26 cellular contexts compared by ENCODE assay signal in the genomic region with DNA sequence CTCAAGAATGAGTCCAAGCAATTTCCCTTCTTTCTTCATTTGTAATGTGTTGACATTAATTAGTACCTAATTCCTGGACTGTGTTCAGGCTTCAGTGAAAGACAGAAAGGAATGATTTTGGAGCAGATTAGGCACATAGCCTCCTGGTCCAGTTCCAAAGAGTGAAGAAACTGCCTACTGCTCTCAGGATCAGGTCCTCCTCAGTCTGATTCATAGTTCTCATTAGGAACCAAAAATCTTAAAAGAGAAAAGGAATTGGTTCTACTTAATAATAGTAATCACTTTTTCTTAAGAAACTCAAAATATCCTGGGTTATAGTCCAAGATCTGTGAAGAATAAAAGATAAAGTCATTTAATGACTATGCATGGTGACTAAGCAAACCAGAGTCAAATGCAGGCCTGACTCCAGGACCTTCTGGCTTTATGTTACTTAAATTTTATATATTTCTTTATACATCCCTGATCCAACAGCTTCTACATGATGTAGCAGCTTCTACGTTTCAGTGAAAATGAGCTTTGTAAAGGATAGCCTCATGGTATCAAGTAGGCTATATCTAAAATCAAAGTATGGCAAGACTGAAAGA.
DNase-seq lines count a peak whose midpoint lies in the region; ATAC-seq and TF ChIP-seq lines count a peak whose summit lies in the region.
"Had no signal": no experiment of that assay in that cellular context is flagged by ENCODE, and none has a peak within 500 bp of the region (broad histone marks: within the 10 kb centered on the region; RNA-seq: fewer than 3 reads in every experiment).

No MANE protein-coding gene starts in this region.

- no peak overlapping the region for H3K27ac ChIP-seq in mammary epithelial cell (ENCODE audit: insufficient read depth, low read depth, low read length)
- H3K27ac ChIP-seq: 22Rv1, prostate gland, skin epidermis, VCaP had no signal

- no TSS peak for BruUV-seq in MCF 10A (replicated peaks; lab: Mats Ljungman, UMichigan)
- BruUV-seq in mammary epithelial cell (replicated peaks; lab: Mats Ljungman, UMichigan): no TSS peak

- 73% methylated on average over 1 of the region's 1 CpG for WGBS in mammary epithelial cell (ENCODE audit: low coverage, missing lambda C conversion rate)

- H4K20me1 ChIP-seq in mammary epithelial cell (ENCODE audit: insufficient read depth, low read length): no peaks in the 10 kb centered on the region

- H3K9me3 Mint-ChIP-seq in MCF 10A (ENCODE audit: unreplicated experiment) (no peaks in the 10 kb centered on the region), chondrocyte (ENCODE audit: low read depth) (peaks cover 3% of the 10 kb centered on the region)
- H3K9me3 Mint-ChIP-seq: activated CD4-positive, alpha-beta T cell treated with anti-CD3 and anti-CD28 coated beads, Interleukin-2, amount 10 ng/mL, durations not matched to agents 7 days and 5 days; activated naive CD8-positive, alpha-beta T cell treated with anti-CD3 and anti-CD28 coated beads, Interleukin-2, amount 10 ng/mL, durations not matched to agents 7 days and 5 days; activated T-helper 2 cell treated with anti-CD3 and anti-CD28 coated beads, Interferon-gamma antibody, Interleukin-2, Interleukin-4, amounts not matched to agents 10 μg/mL and 5 μg/mL and 100 μg/mL, durations not matched to agents 14 hours and 24 hours and 36 hours; dendritic cell treated with granulocyte-macrophage colony-stimulating factor and Interleukin-4, amounts not matched to agents 40 ng/mL and 50 ng/mL, for 4 days; nephron progenitor cell; type B pancreatic cell had no signal

- dilution Hi-C loops in mammary epithelial cell (cut with HindIII; ENCODE audit: low sequenced_read_pairs): no loop called here

- no peak overlapping the region for H3K4me2 ChIP-seq in mammary epithelial cell (ENCODE audit: insufficient read depth, low read depth, low read length)

- TF ChIP-seq CTCF in MCF 10A (IDR thresholded peaks at IDR 0.05; ENCODE audit: unreplicated experiment) (no peak), mammary epithelial cell (conservative IDR thresholded peaks at IDR 0.05 in 1 of 2, IDR thresholded peaks at IDR 0.05 in 1 of 2; ENCODE audit: extremely low read depth in 1 of 2, insufficient read depth in 1 of 2, low read depth in 1 of 2, low read length in 2 of 2) (no peak), fibroblast of the aortic adventitia (IDR thresholded peaks at IDR 0.05; ENCODE audit: insufficient read depth, low read length) (no peak), chondrocyte (IDR thresholded peaks at IDR 0.05) (no peak)

- in situ Hi-C loops in mammary epithelial cell (cut with MboI; ENCODE audit: low sequenced_read_pairs in 2 of 2): no loop called here

- H3K36me3 ChIP-seq in mammary epithelial cell (ENCODE audit: insufficient read depth, low read length): no peaks in the 10 kb centered on the region
- H3K36me3 ChIP-seq: prostate gland had no signal

- POLR2A ChIA-PET in MCF 10A (lab: Yijun Ruan, JAX): no interaction called here

- no peaks in the 10 kb centered on the region for H3K4me1 Mint-ChIP-seq in MCF 10A (ENCODE audit: insufficient read depth, unreplicated experiment)
- H3K4me1 Mint-ChIP-seq in chondrocyte (ENCODE audit: low read depth): no peaks in the 10 kb centered on the region
- H3K4me1 Mint-ChIP-seq: activated CD4-positive, alpha-beta T cell treated with anti-CD3 and anti-CD28 coated beads, Interleukin-2, amount 10 ng/mL, durations not matched to agents 7 days and 5 days; activated naive CD8-positive, alpha-beta T cell treated with anti-CD3 and anti-CD28 coated beads, Interleukin-2, amount 10 ng/mL, durations not matched to agents 7 days and 5 days; CD14-positive monocyte had no signal

- DNase-seq in MCF 10A (ENCODE audit: unreplicated experiment): peak; percentile 22
- DNase-seq in mammary epithelial cell: no peak
- DNase-seq in fibroblast of the aortic adventitia (ENCODE audit: low read depth): peak; percentile 78
- no peak for DNase-seq in DMS 273 (lab: John Stamatoyannopoulos, UW; ENCODE audit: unreplicated experiment)
- no peak for DNase-seq in chondrocyte (ENCODE audit: low spot score)
- DNase-seq: activated CD4-positive, alpha-beta T cell treated with anti-CD3 and anti-CD28 coated beads, Interleukin-2, amount 10 ng/mL, durations not matched to agents 7 days and 5 days; activated naive CD8-positive, alpha-beta T cell treated with anti-CD3 and anti-CD28 coated beads, Interleukin-2, amount 10 ng/mL, durations not matched to agents 7 days and 5 days; DMS 273 treated with DMSO at 0.1 percent for 48 hours; GF-D8; left colon; midbrain; NCI-H2081 treated with DMSO at 0.1 percent for 48 hours; NCI-H446 treated with DMSO at 0.1 percent for 48 hours; nephron progenitor cell; stimulated activated naive CD8-positive, alpha-beta T cell treated with anti-CD3 and anti-CD28 coated beads, Interleukin-15, Interleukin-2, amounts not matched to agents 100 U/mL and 50 U/mL, for 24 hours had no signal

- H3K79me2 ChIP-seq in mammary epithelial cell (ENCODE audit: insufficient read depth, low read length): no peaks in the 10 kb centered on the region

- no peaks in the 10 kb centered on the region for H3K4me1 ChIP-seq in mammary epithelial cell (ENCODE audit: insufficient read depth, low read length)
- H3K4me1 ChIP-seq: prostate gland had no signal

- H3K27ac Mint-ChIP-seq in MCF 10A (ENCODE audit: low read depth, unreplicated experiment) (no peak overlapping the region), chondrocyte (ENCODE audit: unreplicated experiment) (no peak overlapping the region)
- H3K27ac Mint-ChIP-seq: activated CD4-positive, alpha-beta T cell treated with anti-CD3 and anti-CD28 coated beads, Interleukin-2, amount 10 ng/mL, durations not matched to agents 7 days and 5 days; activated naive CD8-positive, alpha-beta T cell treated with anti-CD3 and anti-CD28 coated beads, Interleukin-2, amount 10 ng/mL, durations not matched to agents 7 days and 5 days; activated T-helper 2 cell treated with anti-CD3 and anti-CD28 coated beads, Interferon-gamma antibody, Interleukin-2, Interleukin-4, amounts not matched to agents 10 μg/mL and 5 μg/mL and 100 μg/mL, durations not matched to agents 14 hours and 24 hours and 36 hours; CD14-positive monocyte; dendritic cell treated with granulocyte-macrophage colony-stimulating factor and Interleukin-4, amounts not matched to agents 40 ng/mL and 50 ng/mL, for 4 days; nephron progenitor cell; type B pancreatic cell had no signal

- H3K4me3 Mint-ChIP-seq in MCF 10A (ENCODE audit: unreplicated experiment) (no peak overlapping the region), chondrocyte (ENCODE audit: unreplicated experiment) (no peak overlapping the region)
- H3K4me3 Mint-ChIP-seq: activated CD4-positive, alpha-beta T cell treated with anti-CD3 and anti-CD28 coated beads, Interleukin-2, amount 10 ng/mL, durations not matched to agents 7 days and 5 days; activated naive CD8-positive, alpha-beta T cell treated with anti-CD3 and anti-CD28 coated beads, Interleukin-2, amount 10 ng/mL, durations not matched to agents 7 days and 5 days; CD14-positive monocyte; dendritic cell treated with granulocyte-macrophage colony-stimulating factor and Interleukin-4, amounts not matched to agents 40 ng/mL and 50 ng/mL, for 4 days; nephron progenitor cell; type B pancreatic cell had no signal

- H3K4me3 ChIP-seq in mammary epithelial cell (replicated peaks in 1 of 3; ENCODE audit: insufficient read depth in 1 of 3, low read depth in 2 of 3, low read length in 3 of 3) (no peak overlapping the region), fibroblast of the aortic adventitia (ENCODE audit: low read depth, low read length) (no peak overlapping the region)
- H3K4me3 ChIP-seq: prostate gland, skin epidermis had no signal

- H3K9me3 ChIP-seq in mammary epithelial cell (replicated peaks; ENCODE audit: insufficient read depth, low read length): no peaks in the 10 kb centered on the region
- H3K9me3 ChIP-seq: prostate gland had no signal

- H2AFZ ChIP-seq in mammary epithelial cell (ENCODE audit: low read depth, low read length): no peak overlapping the region

- peak; percentile 47 for ATAC-seq in SK-N-SH treated with all-trans-retinoic acid at 6 μM for 48 hours
- ATAC-seq in HG02973 (IDR thresholded peaks at IDR 0.05; ENCODE audit: unreplicated experiment): no peak
- ATAC-seq in GM18870 (IDR thresholded peaks at IDR 0.05; ENCODE audit: unreplicated experiment): no peak
- ATAC-seq: left colon; stimulated activated naive CD8-positive, alpha-beta T cell treated with anti-CD3 and anti-CD28 coated beads, Interleukin-15, Interleukin-2, amounts not matched to agents 100 U/mL and 50 U/mL, for 24 hours had no signal

- H3K27me3 Mint-ChIP-seq in MCF 10A (ENCODE audit: insufficient read depth, unreplicated experiment): no peaks in the 10 kb centered on the region
- H3K27me3 Mint-ChIP-seq in chondrocyte (ENCODE audit: low read depth): no peaks in the 10 kb centered on the region
- H3K27me3 Mint-ChIP-seq: activated CD4-positive, alpha-beta T cell treated with anti-CD3 and anti-CD28 coated beads, Interleukin-2, amount 10 ng/mL, durations not matched to agents 7 days and 5 days; activated naive CD8-positive, alpha-beta T cell treated with anti-CD3 and anti-CD28 coated beads, Interleukin-2, amount 10 ng/mL, durations not matched to agents 7 days and 5 days; dendritic cell treated with granulocyte-macrophage colony-stimulating factor and Interleukin-4, amounts not matched to agents 40 ng/mL and 50 ng/mL, for 4 days; type B pancreatic cell had no signal

- intact Hi-C loops in MCF 10A (cut with micrococcal nuclease) (no loop called here), mammary epithelial cell (cut with micrococcal nuclease) (no loop called here)

- H3K9ac ChIP-seq in mammary epithelial cell (ENCODE audit: insufficient read depth, low read length): no peak overlapping the region

- no peaks in the 10 kb centered on the region for H3K36me3 Mint-ChIP-seq in MCF 10A (ENCODE audit: insufficient read depth, unreplicated experiment)
- H3K36me3 Mint-ChIP-seq in chondrocyte (ENCODE audit: low read depth): no peaks in the 10 kb centered on the region
- H3K36me3 Mint-ChIP-seq: activated naive CD8-positive, alpha-beta T cell treated with anti-CD3 and anti-CD28 coated beads, Interleukin-2, amount 10 ng/mL, durations not matched to agents 7 days and 5 days; CD14-positive monocyte; type B pancreatic cell had no signal

- CTCF ChIA-PET in MCF 10A (lab: Yijun Ruan, JAX): interaction anchor here (0.6 kb wide), 1 partner anchor 81 kb away, joined by 4 read pairs; no protein-coding TSS in a partner anchor
- CTCF ChIA-PET in mammary epithelial cell (lab: Charles Lee; ENCODE audit: low non-redundant PET): no interaction called here

- H3K27me3 ChIP-seq in mammary epithelial cell (ENCODE audit: insufficient read depth, low read length): no peaks in the 10 kb centered on the region

TF ChIP-seq in SK-N-SH treated with all-trans-retinoic acid at 6 μM for 48 hours, 23 proteins besides CTCF, POLR2A, EP300 and RAD21 (continues in another document):
- no peak for TF ChIP-seq ZNF8 (CRISPR knock-in tag; IDR thresholded peaks at IDR 0.05)
- no peak for TF ChIP-seq OSR1 (CRISPR knock-in tag; IDR thresholded peaks at IDR 0.05)
- no peak for TF ChIP-seq GLIS3 (CRISPR knock-in tag; IDR thresholded peaks at IDR 0.05)
- no peak for TF ChIP-seq SNAI2 (CRISPR knock-in tag; IDR thresholded peaks at IDR 0.05)

Comparison
In these comparisons a context has a peak if more than half of its experiments do, and no peak if none do; other contexts are left out.
1. DNase-seq: peak in MCF 10A (single experiment) and fibroblast of the aortic adventitia (single experiment); none in mammary epithelial cell (single experiment), DMS 273 (single experiment) and chondrocyte (single experiment).